Comparison of ENCODE assay signal across 9 cellular contexts in genomic region chr9:91515074-91515687, GRCh38.
A peak's percentile ranks its signal among the peaks of the same experiment; 100 is the strongest.
DNase-seq lines count a peak whose midpoint lies in the region; ATAC-seq and TF ChIP-seq lines count a peak whose summit lies in the region.
"Had no signal": no experiment of that assay in that cellular context is flagged by ENCODE, and none has a peak within 500 bp of the region (broad histone marks: within the 10 kb centered on the region; RNA-seq: fewer than 3 reads in every experiment).

No MANE protein-coding gene starts in this region.

- H3K36me3 ChIP-seq in kidney epithelial cell (ENCODE audit: control insufficient read depth, insufficient read depth, low read length) = no peaks in the 10 kb centered on the region

- intact Hi-C loops in activated CD8-positive, alpha-beta T cell treated with anti-CD3 and anti-CD28 coated beads for 36 hours (cut with micrococcal nuclease) = no loop called here
- intact Hi-C loops in activated T-helper 1 cell treated with anti-CD3 and anti-CD28 coated beads, Interleukin-12 subunit alpha, Interleukin-12 subunit beta, Interleukin-2, Interleukin-4 antibody, amounts not matched to agents 30 ng/mL and 10 ng/mL and 1 ng/mL, durations not matched to agents 14 hours and 24 hours and 36 hours (cut with micrococcal nuclease) = no loop called here

- H3K4me1 Mint-ChIP-seq in activated CD8-positive, alpha-beta T cell treated with anti-CD3 and anti-CD28 coated beads for 36 hours (ENCODE audit: low read depth) = peaks cover 7% of the 10 kb centered on the region
- H3K4me1 Mint-ChIP-seq in activated CD8-positive, alpha-beta T cell treated with anti-CD3 and anti-CD28 coated beads, Interleukin-2, amount 10 ng/mL, durations not matched to agents 7 days and 5 days (ENCODE audit: low read depth) = no peaks in the 10 kb centered on the region
- H3K4me1 Mint-ChIP-seq in activated T-helper 1 cell treated with anti-CD3 and anti-CD28 coated beads, Interleukin-12 subunit alpha, Interleukin-12 subunit beta, Interleukin-2, Interleukin-4 antibody, amounts not matched to agents 30 ng/mL and 10 ng/mL and 1 ng/mL, durations not matched to agents 14 hours and 24 hours and 36 hours (ENCODE audit: low read depth) = no peaks in the 10 kb centered on the region

- peak; percentile 74 for ATAC-seq in activated CD8-positive, alpha-beta T cell treated with anti-CD3 and anti-CD28 coated beads for 36 hours
- no peak for ATAC-seq in activated CD8-positive, alpha-beta T cell treated with anti-CD3 and anti-CD28 coated beads, Interleukin-2, amount 10 ng/mL, durations not matched to agents 7 days and 5 days
- ATAC-seq in HG03108 (IDR thresholded peaks at IDR 0.05; ENCODE audit: unreplicated experiment) (peak; percentile 62), HG02763 (IDR thresholded peaks at IDR 0.05; ENCODE audit: unreplicated experiment) (no peak)

- no peak overlapping the region for H3K4me3 ChIP-seq in kidney epithelial cell (ENCODE audit: low read depth, low read length)

- peak; percentile 56 for DNase-seq in activated CD8-positive, alpha-beta T cell treated with anti-CD3 and anti-CD28 coated beads for 36 hours
- no peak for DNase-seq in activated CD8-positive, alpha-beta T cell treated with anti-CD3 and anti-CD28 coated beads, Interleukin-2, amount 10 ng/mL, durations not matched to agents 7 days and 5 days
- peak; percentile 98 for DNase-seq in amniotic epithelial cell (ENCODE audit: low read depth)
- DNase-seq in kidney epithelial cell (ENCODE audit: low read depth) = peak; percentile 81
- DNase-seq in cerebellar cortex (ENCODE audit: low spot score) = no peak
- no peak for DNase-seq in activated T-helper 1 cell treated with anti-CD3 and anti-CD28 coated beads, Interleukin-12 subunit alpha, Interleukin-12 subunit beta, Interleukin-2, Interleukin-4 antibody, amounts not matched to agents 30 ng/mL and 10 ng/mL and 1 ng/mL, durations not matched to agents 14 hours and 24 hours and 36 hours (ENCODE audit: low spot score)
- DNase-seq: DND-41 had no signal

- peaks cover 5% of the 10 kb centered on the region for H3K9me3 Mint-ChIP-seq in activated CD8-positive, alpha-beta T cell treated with anti-CD3 and anti-CD28 coated beads for 36 hours
- H3K9me3 Mint-ChIP-seq in activated CD8-positive, alpha-beta T cell treated with anti-CD3 and anti-CD28 coated beads, Interleukin-2, amount 10 ng/mL, durations not matched to agents 7 days and 5 days (ENCODE audit: insufficient read depth) = no peaks in the 10 kb centered on the region
- H3K9me3 Mint-ChIP-seq in activated T-helper 1 cell treated with anti-CD3 and anti-CD28 coated beads, Interleukin-12 subunit alpha, Interleukin-12 subunit beta, Interleukin-2, Interleukin-4 antibody, amounts not matched to agents 30 ng/mL and 10 ng/mL and 1 ng/mL, durations not matched to agents 14 hours and 24 hours and 36 hours = peaks cover 12% of the 10 kb centered on the region

- CTCF ChIA-PET in activated CD8-positive, alpha-beta T cell treated with anti-CD3 and anti-CD28 coated beads for 36 hours (lab: Charles Lee) = interaction anchor here (1.0 kb wide), 1 partner anchor 482 kb away, joined by 3 read pairs; no protein-coding TSS in a partner anchor
- CTCF ChIA-PET in activated CD8-positive, alpha-beta T cell treated with anti-CD3 and anti-CD28 coated beads, Interleukin-2, amount 10 ng/mL, durations not matched to agents 7 days and 5 days (lab: Charles Lee) = no interaction called here

- H3K27me3 ChIP-seq in kidney epithelial cell (ENCODE audit: control insufficient read depth, insufficient read depth, low read length) = peaks cover 2% of the 10 kb centered on the region

- no peak overlapping the region for H3K27ac Mint-ChIP-seq in activated CD8-positive, alpha-beta T cell treated with anti-CD3 and anti-CD28 coated beads for 36 hours
- H3K27ac Mint-ChIP-seq in activated CD8-positive, alpha-beta T cell treated with anti-CD3 and anti-CD28 coated beads, Interleukin-2, amount 10 ng/mL, durations not matched to agents 7 days and 5 days = no peak overlapping the region
- H3K27ac Mint-ChIP-seq in activated T-helper 1 cell treated with anti-CD3 and anti-CD28 coated beads, Interleukin-12 subunit alpha, Interleukin-12 subunit beta, Interleukin-2, Interleukin-4 antibody, amounts not matched to agents 30 ng/mL and 10 ng/mL and 1 ng/mL, durations not matched to agents 14 hours and 24 hours and 36 hours = no peak overlapping the region

- H3K36me3 Mint-ChIP-seq in activated CD8-positive, alpha-beta T cell treated with anti-CD3 and anti-CD28 coated beads for 36 hours (ENCODE audit: low read depth) = peaks cover 2% of the 10 kb centered on the region
- no peaks in the 10 kb centered on the region for H3K36me3 Mint-ChIP-seq in activated CD8-positive, alpha-beta T cell treated with anti-CD3 and anti-CD28 coated beads, Interleukin-2, amount 10 ng/mL, durations not matched to agents 7 days and 5 days (ENCODE audit: low read depth)
- no peaks in the 10 kb centered on the region for H3K36me3 Mint-ChIP-seq in activated T-helper 1 cell treated with anti-CD3 and anti-CD28 coated beads, Interleukin-12 subunit alpha, Interleukin-12 subunit beta, Interleukin-2, Interleukin-4 antibody, amounts not matched to agents 30 ng/mL and 10 ng/mL and 1 ng/mL, durations not matched to agents 14 hours and 24 hours and 36 hours (ENCODE audit: low read depth)

- H3K4me3 Mint-ChIP-seq in activated CD8-positive, alpha-beta T cell treated with anti-CD3 and anti-CD28 coated beads for 36 hours = no peak overlapping the region
- no peak overlapping the region for H3K4me3 Mint-ChIP-seq in activated CD8-positive, alpha-beta T cell treated with anti-CD3 and anti-CD28 coated beads, Interleukin-2, amount 10 ng/mL, durations not matched to agents 7 days and 5 days
- H3K4me3 Mint-ChIP-seq in activated T-helper 1 cell treated with anti-CD3 and anti-CD28 coated beads, Interleukin-12 subunit alpha, Interleukin-12 subunit beta, Interleukin-2, Interleukin-4 antibody, amounts not matched to agents 30 ng/mL and 10 ng/mL and 1 ng/mL, durations not matched to agents 14 hours and 24 hours and 36 hours = no peak overlapping the region

- TF ChIP-seq CTCF in activated CD8-positive, alpha-beta T cell treated with anti-CD3 and anti-CD28 coated beads for 36 hours (IDR thresholded peaks at IDR 0.05) = no peak
- TF ChIP-seq CTCF in kidney epithelial cell (IDR thresholded peaks at IDR 0.05; ENCODE audit: insufficient read depth, low read length, poor library complexity, severe bottlenecking) = no peak

- POLR2A ChIA-PET in activated CD8-positive, alpha-beta T cell treated with anti-CD3 and anti-CD28 coated beads for 36 hours (lab: Charles Lee) = no interaction called here
- POLR2A ChIA-PET in activated CD8-positive, alpha-beta T cell treated with anti-CD3 and anti-CD28 coated beads, Interleukin-2, amount 10 ng/mL, durations not matched to agents 7 days and 5 days (lab: Charles Lee) = no interaction called here

- H3K27me3 Mint-ChIP-seq in activated CD8-positive, alpha-beta T cell treated with anti-CD3 and anti-CD28 coated beads for 36 hours = peaks cover 34% of the 10 kb centered on the region
- H3K27me3 Mint-ChIP-seq in activated CD8-positive, alpha-beta T cell treated with anti-CD3 and anti-CD28 coated beads, Interleukin-2, amount 10 ng/mL, durations not matched to agents 7 days and 5 days (ENCODE audit: low read depth) = peaks cover 12% of the 10 kb centered on the region
- peaks cover 15% of the 10 kb centered on the region for H3K27me3 Mint-ChIP-seq in activated T-helper 1 cell treated with anti-CD3 and anti-CD28 coated beads, Interleukin-12 subunit alpha, Interleukin-12 subunit beta, Interleukin-2, Interleukin-4 antibody, amounts not matched to agents 30 ng/mL and 10 ng/mL and 1 ng/mL, durations not matched to agents 14 hours and 24 hours and 36 hours (ENCODE audit: insufficient read depth)

Comparison
In these comparisons a context has a peak if more than half of its experiments do, and no peak if none do; other contexts are left out.
1. ATAC-seq: peak in activated CD8-positive, alpha-beta T cell treated with anti-CD3 and anti-CD28 coated beads for 36 hours (single experiment) and HG03108 (single experiment); none in activated CD8-positive, alpha-beta T cell treated with anti-CD3 and anti-CD28 coated beads, Interleukin-2, amount 10 ng/mL, durations not matched to agents 7 days and 5 days (single experiment) and HG02763 (single experiment).
2. DNase-seq: peak in activated CD8-positive, alpha-beta T cell treated with anti-CD3 and anti-CD28 coated beads for 36 hours (single experiment), amniotic epithelial cell (single experiment) and kidney epithelial cell (single experiment); none in activated CD8-positive, alpha-beta T cell treated with anti-CD3 and anti-CD28 coated beads, Interleukin-2, amount 10 ng/mL, durations not matched to agents 7 days and 5 days (single experiment), cerebellar cortex (single experiment) and activated T-helper 1 cell treated with anti-CD3 and anti-CD28 coated beads, Interleukin-12 subunit alpha, Interleukin-12 subunit beta, Interleukin-2, Interleukin-4 antibody, amounts not matched to agents 30 ng/mL and 10 ng/mL and 1 ng/mL, durations not matched to agents 14 hours and 24 hours and 36 hours (single experiment).